1 cellular context compared by ENCODE assay signal in genomic region chr5:92887254-92887653, GRCh38.
TF ChIP-seq lines count a peak whose summit lies in the region.

No MANE protein-coding gene starts in this region.

TF ChIP-seq in HepG2, 621 proteins besides CTCF, POLR2A, EP300 and RAD21 (continued from another document and continues in another):
- 0 out of 2 replicates have a peak, but pooled peaks have one; percentile 34 for TF ChIP-seq ZNF556 (CRISPR knock-in tag; IDR thresholded peaks at IDR 0.05; ENCODE audit: borderline replicate concordance)
- TF ChIP-seq ZNF354B (CRISPR knock-in tag; IDR thresholded peaks at IDR 0.05), result no peak
- TF ChIP-seq CHD4 (IDR thresholded peaks at IDR 0.05; ENCODE audit: borderline replicate concordance, low read length), result no peak
- TF ChIP-seq EZH2 (conservative IDR thresholded peaks at IDR 0.05; ENCODE audit: low read depth, low read length), result no peak
- no peak for TF ChIP-seq ZNF646 (CRISPR knock-in tag; IDR thresholded peaks at IDR 0.05)
- TF ChIP-seq PRPF4 (IDR thresholded peaks at IDR 0.05; ENCODE audit: low read depth, low read length, poor library complexity, severe bottlenecking), result no peak
- no peak for TF ChIP-seq TCF7L2 (IDR thresholded peaks at IDR 0.05; ENCODE audit: low read depth, low read length)
- no peak for TF ChIP-seq PTBP1 (IDR thresholded peaks at IDR 0.05; ENCODE audit: low read depth, low read length, poor library complexity, severe bottlenecking)
- TF ChIP-seq NR0B2 (CRISPR knock-in tag; IDR thresholded peaks at IDR 0.05), result no peak
- TF ChIP-seq ZNF547 (CRISPR knock-in tag; IDR thresholded peaks at IDR 0.05), result no peak
- TF ChIP-seq CBX1 (IDR thresholded peaks at IDR 0.05; ENCODE audit: low read depth), result peak; percentile 65
- TF ChIP-seq ZNF687 (CRISPR knock-in tag; IDR thresholded peaks at IDR 0.05), result no peak
- no peak for TF ChIP-seq GLMP (CRISPR knock-in tag; IDR thresholded peaks at IDR 0.05; ENCODE audit: borderline replicate concordance)
- no peak for TF ChIP-seq GMEB1 (CRISPR knock-in tag; IDR thresholded peaks at IDR 0.05; ENCODE audit: borderline replicate concordance)
- TF ChIP-seq NFE2L2 (IDR thresholded peaks at IDR 0.05; ENCODE audit: low read length), result no peak
- TF ChIP-seq ELF3 (CRISPR knock-in tag; IDR thresholded peaks at IDR 0.05), result peak; percentile 94
- no peak for TF ChIP-seq ZBTB26 (CRISPR knock-in tag; IDR thresholded peaks at IDR 0.05; ENCODE audit: borderline replicate concordance)
- no peak for TF ChIP-seq SSRP1 (CRISPR knock-in tag; IDR thresholded peaks at IDR 0.05)
- TF ChIP-seq ZNF331 (CRISPR knock-in tag; IDR thresholded peaks at IDR 0.05), result peak; percentile 91
- no peak for TF ChIP-seq SP1 (IDR thresholded peaks at IDR 0.05)
- no peak for TF ChIP-seq SP1 (CRISPR knock-in tag; IDR thresholded peaks at IDR 0.05)
- TF ChIP-seq ZNF446 (CRISPR knock-in tag; IDR thresholded peaks at IDR 0.05), result no peak
- no peak for TF ChIP-seq AKNA (CRISPR knock-in tag; IDR thresholded peaks at IDR 0.05; ENCODE audit: borderline replicate concordance)
- peak; percentile 70 for TF ChIP-seq THAP11 (CRISPR knock-in tag; IDR thresholded peaks at IDR 0.05)
- no peak for TF ChIP-seq ZNF101 (CRISPR knock-in tag; IDR thresholded peaks at IDR 0.05; ENCODE audit: borderline replicate concordance, low read depth)
- no peak for TF ChIP-seq MAFG (CRISPR knock-in tag; IDR thresholded peaks at IDR 0.05)
- TF ChIP-seq ZNF382 (CRISPR knock-in tag; IDR thresholded peaks at IDR 0.05; ENCODE audit: borderline replicate concordance), result no peak
- TF ChIP-seq SNAPC5 (CRISPR knock-in tag; IDR thresholded peaks at IDR 0.05; ENCODE audit: borderline replicate concordance), result no peak
- TF ChIP-seq ZEB1 (IDR thresholded peaks at IDR 0.05; ENCODE audit: insufficient replicate concordance, low read depth), result no peak
- TF ChIP-seq RXRA (CRISPR knock-in tag; IDR thresholded peaks at IDR 0.05), result peak; percentile 87; the same call in 1 of the 2 replicates
- no peak for TF ChIP-seq ZNF703 (CRISPR knock-in tag; IDR thresholded peaks at IDR 0.05; ENCODE audit: borderline replicate concordance)
- no peak for TF ChIP-seq UBTF (CRISPR knock-in tag; IDR thresholded peaks at IDR 0.05)
- no peak for TF ChIP-seq ZC3H13 (CRISPR knock-in tag; IDR thresholded peaks at IDR 0.05)
- TF ChIP-seq GPN1 (CRISPR knock-in tag; IDR thresholded peaks at IDR 0.05; ENCODE audit: borderline replicate concordance), result no peak
- no peak for TF ChIP-seq ELF4 (CRISPR knock-in tag; IDR thresholded peaks at IDR 0.05; ENCODE audit: borderline replicate concordance)
- TF ChIP-seq ZSCAN20 (CRISPR knock-in tag; IDR thresholded peaks at IDR 0.05; ENCODE audit: borderline replicate concordance), result no peak
